ENCODE assay signal across 8 cellular contexts in the genomic region with DNA sequence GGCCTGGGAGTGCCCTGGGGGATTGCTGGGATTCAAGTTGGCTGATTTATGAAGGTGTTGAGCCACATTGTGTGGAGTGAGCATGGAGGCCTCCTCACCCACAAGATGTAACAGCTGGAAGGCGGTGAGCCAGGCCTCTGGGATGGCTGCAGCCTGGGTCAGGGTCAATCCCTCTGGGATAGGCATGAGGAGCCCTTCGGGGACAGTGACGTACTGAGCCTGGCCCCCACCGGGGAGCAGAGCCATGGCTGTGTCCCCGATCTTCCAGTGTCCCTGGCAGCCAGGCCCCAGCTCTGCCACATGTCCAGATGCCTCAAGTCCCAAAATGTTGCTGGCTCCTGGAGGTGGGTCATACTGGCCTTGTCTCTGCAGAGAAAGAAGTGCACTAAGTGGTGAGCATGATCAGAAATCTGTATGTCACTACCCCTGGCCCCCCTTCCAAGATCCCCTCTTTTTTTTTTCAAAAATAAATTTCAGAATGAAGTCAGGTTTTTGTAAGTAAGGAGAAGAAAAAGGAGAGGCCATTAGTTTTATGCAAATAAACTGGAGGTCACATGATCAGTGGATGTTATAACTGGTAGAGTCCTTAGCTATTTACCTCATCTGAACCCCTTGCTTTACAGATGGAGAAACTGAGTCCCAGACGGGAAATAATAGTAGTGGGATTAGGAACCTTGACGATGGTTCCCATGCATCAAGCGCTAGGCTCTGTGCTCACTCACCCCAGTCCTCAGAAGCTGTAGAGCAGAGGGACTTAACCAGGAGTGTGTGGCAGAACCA. TPM values are rescaled to one million over a fixed set of nuclear protein-coding genes. Genes with fewer than 3 reads are reported as not detected.
DNase-seq lines count a peak whose midpoint lies in the region; ATAC-seq, FAIRE-seq and TF ChIP-seq lines count a peak whose summit lies in the region.

No MANE protein-coding gene starts in this region.

- peaks cover 3% of the 10 kb centered on the region for H3K36me3 ChIP-seq in GM06990 (ENCODE audit: control insufficient read depth, insufficient read depth, low read length)
- H3K36me3 ChIP-seq in SU-DHL-6 (ENCODE audit: low read length) = no peaks in the 10 kb centered on the region
- H3K36me3 ChIP-seq in esophagus squamous epithelium = peaks cover 0 to 47% (median 7%) of the 10 kb centered on the region in 3 donors
- peaks cover 0 to 16% (median 0%) of the 10 kb centered on the region in 3 donors for H3K36me3 ChIP-seq in pancreas

- TF ChIP-seq POLR2A in esophagus squamous epithelium (IDR thresholded peaks at IDR 0.05) = no peak

- intact Hi-C loops in esophagus squamous epithelium (cut with DNase I) = no loop called here
- intact Hi-C loops in pancreas (cut with DNase I) = no loop called here

- peak overlapping the region; percentile 64 for H3K9ac ChIP-seq in SU-DHL-6 (ENCODE audit: low read length)

- H3K27ac ChIP-seq in SU-DHL-6 (ENCODE audit: low read depth, low read length) = peak overlapping the region; percentile 58
- H3K27ac ChIP-seq in esophagus squamous epithelium = peak overlapping the region; percentile 90 to 97 (median 95)
- H3K27ac ChIP-seq in pancreas = peak overlapping the region; percentile 80 to 93 (median 82)

- no peak for DNase-seq in GM06990 (ENCODE audit: extremely low read depth, insufficient read length)
- no peak for DNase-seq in esophagus squamous epithelium (lab: John Stamatoyannopoulos, UW)
- DNase-seq in pancreas = peak in 2 of 6 donors; percentile 36 to 59
- DNase-seq in NCI-H2029 (lab: John Stamatoyannopoulos, UW) = no peak
- DNase-seq in Ammon's horn (ENCODE audit: low spot score) = no peak
- no peak for DNase-seq in midbrain (lab: John Stamatoyannopoulos, UW)

- peak overlapping the region; percentile 76 for H2AFZ ChIP-seq in SU-DHL-6 (ENCODE audit: low read depth, low read length, severe bottlenecking)

- TF ChIP-seq CTCF in GM06990 (IDR thresholded peaks at IDR 0.05; ENCODE audit: insufficient read depth, low read length, poor library complexity, severe bottlenecking) (no peak), SU-DHL-6 (IDR thresholded peaks at IDR 0.05; ENCODE audit: insufficient read depth, low read length, poor library complexity, severe bottlenecking) (no peak), esophagus squamous epithelium (IDR thresholded peaks at IDR 0.05) (no peak), pancreas (IDR thresholded peaks at IDR 0.05) (no peak)

- H3K27me3 ChIP-seq in GM06990 (replicated peaks; ENCODE audit: control insufficient read depth, insufficient read depth, low read length) = no peaks in the 10 kb centered on the region
- H3K27me3 ChIP-seq in SU-DHL-6 (ENCODE audit: low read length) = no peaks in the 10 kb centered on the region
- H3K27me3 ChIP-seq in esophagus squamous epithelium = no peaks in the 10 kb centered on the region
- H3K27me3 ChIP-seq in pancreas = no peaks in the 10 kb centered on the region

- H3K9me2 ChIP-seq in SU-DHL-6 (replicated peaks; ENCODE audit: insufficient read depth, low read length) = no peaks in the 10 kb centered on the region

- no peak for FAIRE-seq in pancreas (lab: Jason Lieb, UNC)

- H3F3A ChIP-seq in SU-DHL-6 (ENCODE audit: insufficient read depth) = peaks cover 6% of the 10 kb centered on the region; the same call in 1 of the 2 replicates

- H3K4me1 ChIP-seq in esophagus squamous epithelium = peaks cover 12 to 52% (median 20%) of the 10 kb centered on the region in 3 donors
- peaks cover 0 to 10% (median 4%) of the 10 kb centered on the region in 3 donors for H3K4me1 ChIP-seq in pancreas

- no peaks in the 10 kb centered on the region for H4K20me1 ChIP-seq in SU-DHL-6 (ENCODE audit: low read depth, low read length)

- no peaks in the 10 kb centered on the region for H3K9me3 ChIP-seq in SU-DHL-6 (ENCODE audit: insufficient read depth, low read length)
- no peaks in the 10 kb centered on the region for H3K9me3 ChIP-seq in esophagus squamous epithelium
- H3K9me3 ChIP-seq in pancreas = no peaks in the 10 kb centered on the region

- WGBS in esophagus squamous epithelium, 2 donors = 33 to 73% methylated on average over 1 to 5 of the region's 8 CpGs
- 78 to 79% methylated on average over 8 of the region's 8 CpGs for WGBS in pancreas, 2 donors

- no peaks in the 10 kb centered on the region for H3K79me2 ChIP-seq in SU-DHL-6 (ENCODE audit: insufficient read depth, low read length)

- peak overlapping the region; percentile 77 for H3K4me3 ChIP-seq in GM06990 (replicated peaks; ENCODE audit: low read depth, low read length)
- H3K4me3 ChIP-seq in SU-DHL-6 (ENCODE audit: insufficient read depth, low read length, poor library complexity, severe bottlenecking) = peak overlapping the region; percentile 53
- H3K4me3 ChIP-seq in esophagus squamous epithelium = peak overlapping the region; percentile 52 to 78 (median 68)
- peak overlapping the region; percentile 26 to 69 (median 57) for H3K4me3 ChIP-seq in pancreas

- ATAC-seq in pancreas (no peak), GM21381 (IDR thresholded peaks at IDR 0.05; ENCODE audit: unreplicated experiment) (no peak)

- peak overlapping the region; percentile 63 for H3K4me2 ChIP-seq in SU-DHL-6 (ENCODE audit: low read depth, low read length, poor library complexity, severe bottlenecking)

RNA-seq across cellular contexts. Expression of gene TP53I3, which starts 1.7 kb away (rescaled TPM):
- total RNA-seq in esophagus squamous epithelium = 100 to 1,000 TPM in 1 of 4 donors, 10 to 100 TPM in 3; 69.5 to 129 (median 84.7) TPM
- 10 to 100 TPM; 17.0 to 30.2 (median 21.6) TPM for total RNA-seq in pancreas
- 10 to 100 TPM; 39.8 to 43.0 TPM for polyA plus RNA-seq in pancreas

RNA-seq across cellular contexts. Expression of gene SF3B6, which starts 6.9 kb away (rescaled TPM):
- 100 to 1,000 TPM in 3 of 4 donors, 10 to 100 TPM in 1; 91.3 to 150 (median 125) TPM for total RNA-seq in esophagus squamous epithelium
- 10 to 100 TPM; 16.7 to 35.7 (median 29.2) TPM for total RNA-seq in pancreas
- polyA plus RNA-seq in pancreas = 10 to 100 TPM; 35.6 to 65.4 TPM

RNA-seq across cellular contexts. Expression of gene FKBP1B, which starts 33.4 kb away (rescaled TPM):
- total RNA-seq in esophagus squamous epithelium = 10 to 100 TPM in 1 of 4 donors, 1 to 10 TPM in 3; 4.5 to 12.1 (median 8.3) TPM
- total RNA-seq in pancreas = 1 to 10 TPM; 2.6 to 8.1 (median 4.4) TPM
- 10 to 100 TPM in 1 of 2 donors, 1 to 10 TPM in 1; 9.9 to 25.6 TPM for polyA plus RNA-seq in pancreas

RNA-seq across cellular contexts. Expression of gene WDCP, which starts 35.8 kb away (rescaled TPM):
- total RNA-seq in esophagus squamous epithelium = 1 to 10 TPM; 2.8 to 4.9 (median 4.0) TPM
- total RNA-seq in pancreas = 1 to 10 TPM; 2.2 to 8.5 (median 3.1) TPM
- 1 to 10 TPM in 1 of 2 donors, under 1 TPM in 1; 0.84 to 1.7 TPM for polyA plus RNA-seq in pancreas

RNA-seq across cellular contexts. Expression of gene PFN4, which starts 40.2 kb away (rescaled TPM):
- total RNA-seq in esophagus squamous epithelium = not detected
- under 1 TPM; 0.16 to 0.52 (median 0.38) TPM for total RNA-seq in pancreas
- polyA plus RNA-seq in pancreas = under 1 TPM; 0.53 to 0.63 TPM
